ENCODE assay signal across 19 cellular contexts in the genomic region with DNA sequence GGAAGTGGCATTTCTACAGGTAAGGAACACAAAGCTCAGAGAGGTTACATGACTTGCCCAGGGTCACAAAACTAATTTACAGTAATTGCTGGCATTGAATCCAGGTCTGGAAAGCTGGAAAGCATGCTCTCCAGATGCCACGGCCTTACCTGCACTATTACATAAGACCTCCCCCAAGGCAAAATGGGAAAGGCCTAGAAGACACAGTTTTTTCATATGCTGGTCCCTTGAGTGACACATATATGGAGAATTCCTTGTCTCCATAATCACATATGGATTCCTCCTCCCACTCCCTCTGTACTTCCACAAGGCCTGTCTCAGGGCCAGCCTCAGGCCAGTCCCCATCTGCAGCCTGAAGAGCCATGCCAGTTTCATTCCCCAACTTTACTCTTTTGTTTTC. TPM values are rescaled to one million over a fixed set of nuclear protein-coding genes. Genes with fewer than 3 reads are reported as not detected.
DNase-seq lines count a peak whose midpoint lies in the region; ATAC-seq and TF ChIP-seq lines count a peak whose summit lies in the region.
"Had no signal": no experiment of that assay in that cellular context is flagged by ENCODE, and none has a peak within 500 bp of the region (broad histone marks: within the 10 kb centered on the region; RNA-seq: fewer than 3 reads in every experiment).

No MANE protein-coding gene starts in this region.

- no peaks in the 10 kb centered on the region for H3K27me3 ChIP-seq in CD4-positive, alpha-beta T cell (ENCODE audit: control insufficient read depth, insufficient read depth, low read length)
- H3K27me3 ChIP-seq: Peyer's patch had no signal

- peak; percentile 2 for DNase-seq in activated CD4-positive, alpha-beta T cell treated with anti-CD3 and anti-CD28 coated beads, Interleukin-2, amount 10 ng/mL, durations not matched to agents 7 days and 5 days
- no peak for DNase-seq in activated CD4-positive, alpha-beta T cell treated with anti-CD3 and anti-CD28 coated beads for 1 hour
- no peak for DNase-seq in CD4-positive, alpha-beta T cell
- DNase-seq in activated CD8-positive, alpha-beta T cell treated with anti-CD3 and anti-CD28 coated beads for 36 hours, result no peak
- peak; percentile 3 for DNase-seq in mucosa of gallbladder (ENCODE audit: low spot score)
- DNase-seq in C1 segment of cervical spinal cord (lab: John Stamatoyannopoulos, UW), result no peak
- DNase-seq in activated effector memory CD4-positive, alpha-beta T cell treated with anti-CD3 and anti-CD28 coated beads, Interleukin-2, amount 50 U/mL, for 16 hours, result no peak
- DNase-seq in DMS 273 treated with DMSO at 0.1 percent for 48 hours (lab: John Stamatoyannopoulos, UW), result no peak
- DNase-seq: IMR-90, Kasumi-1, NCI-H187 treated with DMSO at 0.1 percent for 48 hours, NCI-H2171, NCI-H510A had no signal

- no peak for ATAC-seq in CD4-positive, alpha-beta T cell (ENCODE audit: poor library complexity)
- ATAC-seq in activated CD8-positive, alpha-beta T cell treated with anti-CD3 and anti-CD28 coated beads for 36 hours, result no peak

- no peaks in the 10 kb centered on the region for H3K9me3 ChIP-seq in CD4-positive, alpha-beta T cell (ENCODE audit: control insufficient read depth, low read length)
- H3K9me3 ChIP-seq: Peyer's patch had no signal

- POLR2A ChIA-PET in activated CD4-positive, alpha-beta T cell treated with anti-CD3 and anti-CD28 coated beads, Interleukin-2, amount 10 ng/mL, durations not matched to agents 7 days and 5 days (lab: Charles Lee), result no interaction called here
- POLR2A ChIA-PET in CD4-positive, alpha-beta T cell (lab: Charles Lee), result interaction anchor here (0.6 to 1.4 kb wide), 4 partner anchors 11 to 177 kb away, joined by 3 to 4 read pairs (median 3); partner anchors contain the start of gene FNIP1
- POLR2A ChIA-PET in activated CD8-positive, alpha-beta T cell treated with anti-CD3 and anti-CD28 coated beads for 36 hours (lab: Charles Lee), result no interaction called here

- peaks cover 2% of the 10 kb centered on the region for H3K27me3 Mint-ChIP-seq in activated CD4-positive, alpha-beta T cell treated with anti-CD3 and anti-CD28 coated beads, Interleukin-2, amount 10 ng/mL, durations not matched to agents 7 days and 5 days
- no peaks in the 10 kb centered on the region for H3K27me3 Mint-ChIP-seq in CD4-positive, alpha-beta T cell
- H3K27me3 Mint-ChIP-seq in activated CD8-positive, alpha-beta T cell treated with anti-CD3 and anti-CD28 coated beads for 36 hours, result no peaks in the 10 kb centered on the region

- no peak for TF ChIP-seq CTCF in CD4-positive, alpha-beta T cell (IDR thresholded peaks at IDR 0.05)
- TF ChIP-seq CTCF in activated CD8-positive, alpha-beta T cell treated with anti-CD3 and anti-CD28 coated beads for 36 hours (IDR thresholded peaks at IDR 0.05), result no peak

- H3K9me3 Mint-ChIP-seq in activated CD4-positive, alpha-beta T cell treated with anti-CD3 and anti-CD28 coated beads, Interleukin-2, amount 10 ng/mL, durations not matched to agents 7 days and 5 days, result no peaks in the 10 kb centered on the region
- no peaks in the 10 kb centered on the region for H3K9me3 Mint-ChIP-seq in CD4-positive, alpha-beta T cell
- H3K9me3 Mint-ChIP-seq in activated CD8-positive, alpha-beta T cell treated with anti-CD3 and anti-CD28 coated beads for 36 hours, result no peaks in the 10 kb centered on the region
- H3K9me3 Mint-ChIP-seq: GM23338 had no signal

- intact Hi-C loops in CD4-positive, alpha-beta T cell (cut with DNase I, micrococcal nuclease), result no loop called here
- intact Hi-C loops in activated CD8-positive, alpha-beta T cell treated with anti-CD3 and anti-CD28 coated beads for 36 hours (cut with micrococcal nuclease), result loop anchor here (10.0 kb wide), 1 partner anchor 81 kb away; no protein-coding TSS in a partner anchor

- CTCF ChIA-PET in activated CD4-positive, alpha-beta T cell treated with anti-CD3 and anti-CD28 coated beads, Interleukin-2, amount 10 ng/mL, durations not matched to agents 7 days and 5 days (lab: Charles Lee), result no interaction called here
- CTCF ChIA-PET in CD4-positive, alpha-beta T cell (lab: Charles Lee), result no interaction called here
- CTCF ChIA-PET in activated CD8-positive, alpha-beta T cell treated with anti-CD3 and anti-CD28 coated beads for 36 hours (lab: Charles Lee), result no interaction called here

- peak overlapping the region; percentile 95 for H3K27ac Mint-ChIP-seq in activated CD4-positive, alpha-beta T cell treated with anti-CD3 and anti-CD28 coated beads, Interleukin-2, amount 10 ng/mL, durations not matched to agents 7 days and 5 days
- peak overlapping the region; percentile 95 for H3K27ac Mint-ChIP-seq in CD4-positive, alpha-beta T cell
- peak overlapping the region; percentile 86 for H3K27ac Mint-ChIP-seq in activated CD8-positive, alpha-beta T cell treated with anti-CD3 and anti-CD28 coated beads for 36 hours
- H3K27ac Mint-ChIP-seq: GM23338 had no signal

- peaks cover 48% of the 10 kb centered on the region for H3K4me1 Mint-ChIP-seq in activated CD4-positive, alpha-beta T cell treated with anti-CD3 and anti-CD28 coated beads, Interleukin-2, amount 10 ng/mL, durations not matched to agents 7 days and 5 days
- H3K4me1 Mint-ChIP-seq in CD4-positive, alpha-beta T cell (ENCODE audit: low read depth), result peaks cover 83% of the 10 kb centered on the region
- H3K4me1 Mint-ChIP-seq in activated CD8-positive, alpha-beta T cell treated with anti-CD3 and anti-CD28 coated beads for 36 hours (ENCODE audit: low read depth), result peaks cover 51% of the 10 kb centered on the region

- H3K4me3 Mint-ChIP-seq in activated CD4-positive, alpha-beta T cell treated with anti-CD3 and anti-CD28 coated beads, Interleukin-2, amount 10 ng/mL, durations not matched to agents 7 days and 5 days, result peak overlapping the region; percentile 75
- H3K4me3 Mint-ChIP-seq in CD4-positive, alpha-beta T cell, result peak overlapping the region; percentile 88
- no peak overlapping the region for H3K4me3 Mint-ChIP-seq in activated CD8-positive, alpha-beta T cell treated with anti-CD3 and anti-CD28 coated beads for 36 hours

- peaks cover 31% of the 10 kb centered on the region for H3K36me3 Mint-ChIP-seq in activated CD4-positive, alpha-beta T cell treated with anti-CD3 and anti-CD28 coated beads, Interleukin-2, amount 10 ng/mL, durations not matched to agents 7 days and 5 days (ENCODE audit: low read depth)
- peaks cover 45% of the 10 kb centered on the region for H3K36me3 Mint-ChIP-seq in CD4-positive, alpha-beta T cell (ENCODE audit: low read depth)
- peaks cover 1% of the 10 kb centered on the region for H3K36me3 Mint-ChIP-seq in activated CD8-positive, alpha-beta T cell treated with anti-CD3 and anti-CD28 coated beads for 36 hours (ENCODE audit: low read depth)

- peak overlapping the region; percentile 72 for H3K27ac ChIP-seq in CD4-positive, alpha-beta T cell (ENCODE audit: low read depth, low read length)
- H3K27ac ChIP-seq: C4-2B had no signal

RNA-seq across cellular contexts. Expression of gene MEIKIN, which starts 28.5 kb away (rescaled TPM):
- not detected for total RNA-seq in activated CD4-positive, alpha-beta T cell treated with anti-CD3 and anti-CD28 coated beads, Interleukin-2, amount 10 ng/mL, durations not matched to agents 7 days and 5 days
- total RNA-seq in CD4-positive, alpha-beta T cell, result not detected
- total RNA-seq in activated CD8-positive, alpha-beta T cell treated with anti-CD3 and anti-CD28 coated beads for 36 hours, result not detected
- total RNA-seq in mucosa of gallbladder, result not detected
- total RNA-seq: A172, Daoy, GM23338, HT-29, IMR-90, Peyer's patch had no signal

RNA-seq across cellular contexts. Expression of gene ACSL6, which starts 37.5 kb away (rescaled TPM):
- total RNA-seq in activated CD4-positive, alpha-beta T cell treated with anti-CD3 and anti-CD28 coated beads, Interleukin-2, amount 10 ng/mL, durations not matched to agents 7 days and 5 days, result 10 to 100 TPM; 26.5 to 38.8 TPM
- total RNA-seq in CD4-positive, alpha-beta T cell, result 10 to 100 TPM; 13.9 to 17.6 TPM
- 1 to 10 TPM; 3.3 to 4.7 TPM for total RNA-seq in activated CD8-positive, alpha-beta T cell treated with anti-CD3 and anti-CD28 coated beads for 36 hours
- total RNA-seq in mucosa of gallbladder, result 1.5 TPM
- total RNA-seq: HT-29, IMR-90 had no signal

Comparison
In these comparisons a context has a peak if more than half of its experiments do, and no peak if none do; other contexts are left out.
1. DNase-seq: peak in activated CD4-positive, alpha-beta T cell treated with anti-CD3 and anti-CD28 coated beads, Interleukin-2, amount 10 ng/mL, durations not matched to agents 7 days and 5 days (single experiment) and mucosa of gallbladder (single experiment); none in activated CD4-positive, alpha-beta T cell treated with anti-CD3 and anti-CD28 coated beads for 1 hour (single experiment), CD4-positive, alpha-beta T cell (0 of 10), activated CD8-positive, alpha-beta T cell treated with anti-CD3 and anti-CD28 coated beads for 36 hours (single experiment), C1 segment of cervical spinal cord (0 of 14), activated effector memory CD4-positive, alpha-beta T cell treated with anti-CD3 and anti-CD28 coated beads, Interleukin-2, amount 50 U/mL, for 16 hours (single experiment) and DMS 273 treated with DMSO at 0.1 percent for 48 hours (single experiment).
2. Peak in every context shown above with its lines, with median percentiles within 50 percentile points of each other: H3K27ac Mint-ChIP-seq.